ENCODE assay signal across 8 cellular contexts in the genomic region with DNA sequence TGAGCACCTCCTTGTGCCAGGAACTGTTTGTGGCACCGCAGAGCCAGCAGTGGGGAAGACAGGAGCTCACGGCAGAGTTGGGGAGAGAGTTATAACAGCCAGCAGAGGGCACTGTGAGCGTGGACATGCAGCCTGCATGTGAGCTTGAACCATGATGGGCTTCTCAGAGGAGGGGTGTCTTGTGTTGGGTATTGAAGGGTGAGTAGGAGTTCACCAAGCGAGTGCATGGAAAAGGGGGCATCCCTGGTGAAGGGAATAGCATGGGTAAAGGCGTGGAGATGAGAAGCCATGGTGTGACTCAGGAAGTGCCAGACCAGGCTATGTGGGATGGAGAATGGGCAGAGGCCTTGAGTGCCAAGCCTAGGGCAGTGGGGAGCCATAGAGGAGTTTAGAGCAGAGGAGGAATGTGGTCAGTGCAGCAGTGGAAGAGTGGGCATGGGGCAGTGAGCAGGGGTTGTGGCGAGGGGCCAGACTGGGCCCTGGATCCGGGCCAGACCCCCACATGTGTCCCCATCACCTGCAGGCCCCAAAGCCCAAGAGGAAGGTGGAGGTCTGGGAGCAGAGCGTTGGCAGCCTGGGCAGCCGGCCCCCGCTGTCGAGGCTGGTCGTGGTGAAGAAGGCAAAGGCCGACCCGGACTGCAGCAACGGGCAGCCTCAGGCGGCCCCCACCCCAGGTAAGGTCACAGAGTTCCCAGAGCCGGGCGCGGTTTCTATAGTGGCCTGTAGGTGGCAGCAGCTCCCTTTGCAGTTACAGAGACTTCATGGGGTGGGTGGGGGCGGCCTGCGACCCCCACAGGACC. TPM values are rescaled to one million over a fixed set of nuclear protein-coding genes. Genes with fewer than 3 reads are reported as not detected.
A peak's percentile ranks its signal among the peaks of the same experiment; 100 is the strongest.
DNase-seq lines count a peak whose midpoint lies in the region; ATAC-seq and TF ChIP-seq lines count a peak whose summit lies in the region.

No MANE protein-coding gene starts in this region.

- H3K9me3 ChIP-seq in endodermal cell (ENCODE audit: control insufficient read depth, low read length) (no peaks in the 10 kb centered on the region), stomach (no peaks in the 10 kb centered on the region)

- H3K36me3 ChIP-seq in endodermal cell (ENCODE audit: control insufficient read depth, insufficient read depth, low read length) (peaks cover 16% of the 10 kb centered on the region), stomach (peaks cover 46 to 99% (median 93%) of the 10 kb centered on the region in 4 donors)

- H3K4me3 Mint-ChIP-seq in activated CD8-positive, alpha-beta T cell treated with anti-CD3 and anti-CD28 coated beads, Interleukin-2, amount 10 ng/mL, durations not matched to agents 7 days and 5 days, result no peak overlapping the region
- H3K4me3 Mint-ChIP-seq in endodermal cell, result no peak overlapping the region
- H3K4me3 Mint-ChIP-seq in naive B cell, result peak overlapping the region in 2 of 8 donors; percentile 35 to 72

- H3K27me3 Mint-ChIP-seq in activated CD8-positive, alpha-beta T cell treated with anti-CD3 and anti-CD28 coated beads, Interleukin-2, amount 10 ng/mL, durations not matched to agents 7 days and 5 days (ENCODE audit: low read depth), result no peaks in the 10 kb centered on the region
- H3K27me3 Mint-ChIP-seq in endodermal cell (ENCODE audit: insufficient read depth) (no peaks in the 10 kb centered on the region), naive B cell (no peaks in the 10 kb centered on the region)

- H3K4me1 Mint-ChIP-seq in activated CD8-positive, alpha-beta T cell treated with anti-CD3 and anti-CD28 coated beads, Interleukin-2, amount 10 ng/mL, durations not matched to agents 7 days and 5 days (ENCODE audit: low read depth), result peaks cover 43% of the 10 kb centered on the region
- no peaks in the 10 kb centered on the region for H3K4me1 Mint-ChIP-seq in endodermal cell
- H3K4me1 Mint-ChIP-seq in naive B cell, result peaks cover 11 to 17% (median 15%) of the 10 kb centered on the region in 3 donors

- H3K9ac ChIP-seq in endodermal cell (ENCODE audit: extremely low read depth, low read length, poor library complexity, severe bottlenecking), result no peak overlapping the region

- peak; percentile 46 for DNase-seq in NCI-H2196 (lab: John Stamatoyannopoulos, UW; ENCODE audit: unreplicated experiment)
- DNase-seq in NCI-H2196 treated with DMSO at 0.1 percent for 48 hours (lab: John Stamatoyannopoulos, UW; ENCODE audit: unreplicated experiment), result no peak
- peak; percentile 73 for DNase-seq in NCI-H82 (lab: John Stamatoyannopoulos, UW)
- peak; percentile 77 for DNase-seq in activated CD8-positive, alpha-beta T cell treated with anti-CD3 and anti-CD28 coated beads, Interleukin-2, amount 10 ng/mL, durations not matched to agents 7 days and 5 days
- peak; percentile 93 for DNase-seq in endodermal cell
- peak; percentile 59 for DNase-seq in naive B cell
- peak; percentile 63 for DNase-seq in stomach

- H3K4me1 ChIP-seq in endodermal cell (ENCODE audit: control insufficient read depth, insufficient read depth, low read length) (no peaks in the 10 kb centered on the region), stomach (peaks cover 0 to 18% (median 11%) of the 10 kb centered on the region in 4 donors)

- ATAC-seq in activated CD8-positive, alpha-beta T cell treated with anti-CD3 and anti-CD28 coated beads, Interleukin-2, amount 10 ng/mL, durations not matched to agents 7 days and 5 days, result peak; percentile 60
- ATAC-seq in naive B cell (ENCODE audit: low read depth in 2 of 2), result peak; percentile 67 to 74
- no peak for ATAC-seq in HG02970 (IDR thresholded peaks at IDR 0.05; ENCODE audit: low FRiP score, unreplicated experiment)

- no peaks in the 10 kb centered on the region for H3K27me3 ChIP-seq in endodermal cell (ENCODE audit: control insufficient read depth, insufficient read depth, low read length, poor library complexity, severe bottlenecking)
- H3K27me3 ChIP-seq in stomach, result no peaks in the 10 kb centered on the region

- POLR2A ChIA-PET in activated CD8-positive, alpha-beta T cell treated with anti-CD3 and anti-CD28 coated beads, Interleukin-2, amount 10 ng/mL, durations not matched to agents 7 days and 5 days (lab: Charles Lee), result interaction anchor here (0.7 to 1.3 kb wide), 5 partner anchors 20 to 189 kb away, joined by 3 to 6 read pairs (median 3); partner anchors contain the start of gene YJU2

- TF ChIP-seq POLR2A in stomach (IDR thresholded peaks at IDR 0.05), result no peak

- H3K27ac ChIP-seq in endodermal cell (ENCODE audit: low read depth, low read length) (no peak overlapping the region), stomach (peak overlapping the region; percentile 1 to 82 (median 73))

- no peak for TF ChIP-seq EP300 in stomach (IDR thresholded peaks at IDR 0.05)

- H3K4me3 ChIP-seq in endodermal cell (ENCODE audit: low read length) (no peak overlapping the region), stomach (no peak overlapping the region)

- intact Hi-C loops in stomach (cut with DNase I; ENCODE audit: low total_unique reads), result no loop called here

- peaks cover 56% of the 10 kb centered on the region for H3K36me3 Mint-ChIP-seq in activated CD8-positive, alpha-beta T cell treated with anti-CD3 and anti-CD28 coated beads, Interleukin-2, amount 10 ng/mL, durations not matched to agents 7 days and 5 days (ENCODE audit: low read depth)
- H3K36me3 Mint-ChIP-seq in endodermal cell (ENCODE audit: low read depth), result peaks cover 50% of the 10 kb centered on the region
- peaks cover 9 to 23% of the 10 kb centered on the region in 2 donors for H3K36me3 Mint-ChIP-seq in naive B cell

- 41% methylated on average over 11 to 21 of the region's 21 CpGs for WGBS in endodermal cell (ENCODE audit: insufficient coverage in 1 of 2, insufficient read length in 1 of 2), 2 experiments
- 41 to 54% (median 44%) methylated on average over 16 to 21 of the region's 21 CpGs for WGBS in stomach, 5 donors

- CTCF ChIA-PET in activated CD8-positive, alpha-beta T cell treated with anti-CD3 and anti-CD28 coated beads, Interleukin-2, amount 10 ng/mL, durations not matched to agents 7 days and 5 days (lab: Charles Lee), result interaction anchor here (0.6 to 3.8 kb wide), 37 partner anchors 9 to 259 kb away, joined by 3 to 49 read pairs (median 5); partner anchors contain the start of genes CHAF1A, HDGFL2, MPND and SH3GL1

- peak overlapping the region; percentile 78 for H3K27ac Mint-ChIP-seq in activated CD8-positive, alpha-beta T cell treated with anti-CD3 and anti-CD28 coated beads, Interleukin-2, amount 10 ng/mL, durations not matched to agents 7 days and 5 days
- H3K27ac Mint-ChIP-seq in endodermal cell (no peak overlapping the region), naive B cell (peak overlapping the region in 3 of 6 donors; percentile 1 to 98 (median 60))

- H3K9me3 Mint-ChIP-seq in activated CD8-positive, alpha-beta T cell treated with anti-CD3 and anti-CD28 coated beads, Interleukin-2, amount 10 ng/mL, durations not matched to agents 7 days and 5 days (ENCODE audit: insufficient read depth), result no peaks in the 10 kb centered on the region
- H3K9me3 Mint-ChIP-seq in endodermal cell (no peaks in the 10 kb centered on the region), naive B cell (no peaks in the 10 kb centered on the region)

- TF ChIP-seq CTCF in endodermal cell (conservative IDR thresholded peaks at IDR 0.05) (peak; percentile 85), stomach (IDR thresholded peaks at IDR 0.05) (peak in 5 of 7 experiments; percentile 71 to 81 (median 78))

RNA-seq across cellular contexts. Expression of gene SHD, which starts 11.8 kb away (rescaled TPM):
- total RNA-seq in activated CD8-positive, alpha-beta T cell treated with anti-CD3 and anti-CD28 coated beads, Interleukin-2, amount 10 ng/mL, durations not matched to agents 7 days and 5 days, result not detected
- 1 to 10 TPM; 2.8 to 6.6 TPM for total RNA-seq in endodermal cell
- polyA plus RNA-seq in endodermal cell (2013, experiment 1 of 2), result 10.1 TPM
- polyA plus RNA-seq in endodermal cell (2013, experiment 2 of 2), result 9.9 TPM
- polyA plus RNA-seq in naive B cell (ENCODE audit: low read depth in 6 of 6), result not detected
- 1 to 10 TPM in 1 of 5 donors, not detected in 4; 7.0 TPM for total RNA-seq in stomach
- not detected for polyA plus RNA-seq in stomach

RNA-seq across cellular contexts. Expression of gene YJU2, which starts 20.4 kb away (rescaled TPM):
- total RNA-seq in activated CD8-positive, alpha-beta T cell treated with anti-CD3 and anti-CD28 coated beads, Interleukin-2, amount 10 ng/mL, durations not matched to agents 7 days and 5 days, result 10 to 100 TPM; 24.8 to 26.1 TPM
- total RNA-seq in endodermal cell (10 to 100 TPM; 15.8 to 16.4 TPM), stomach (10 to 100 TPM in 3 of 5 donors, 1 to 10 TPM in 2; 3.5 to 48.4 (median 13.0) TPM)
- polyA plus RNA-seq in endodermal cell (2013, experiment 1 of 2), result 19.3 TPM
- polyA plus RNA-seq in endodermal cell (2013, experiment 2 of 2), result 19.0 TPM
- polyA plus RNA-seq in naive B cell (ENCODE audit: low read depth in 6 of 6) (10 to 100 TPM; 25.0 to 42.8 (median 30.7) TPM), stomach (10 to 100 TPM; 26.0 to 34.7 (median 30.4) TPM)

RNA-seq across cellular contexts. Expression of gene TMIGD2, which starts 34.9 kb away (rescaled TPM):
- 10 to 100 TPM; 35.9 to 39.5 TPM for total RNA-seq in activated CD8-positive, alpha-beta T cell treated with anti-CD3 and anti-CD28 coated beads, Interleukin-2, amount 10 ng/mL, durations not matched to agents 7 days and 5 days
- total RNA-seq in endodermal cell, result under 1 TPM; 0.58 to 0.70 TPM
- polyA plus RNA-seq in endodermal cell (2013, experiment 1 of 2), result 0.93 TPM
- 0.87 TPM for polyA plus RNA-seq in endodermal cell (2013, experiment 2 of 2)
- not detected for polyA plus RNA-seq in naive B cell (ENCODE audit: low read depth in 6 of 6)
- total RNA-seq in stomach, result 1 to 10 TPM in 1 of 5 donors, not detected in 4; 1.1 TPM
- under 1 TPM in 1 of 3 donors, not detected in 2; 0.55 TPM for polyA plus RNA-seq in stomach

RNA-seq across cellular contexts. Expression of gene FSD1, which starts 37.1 kb away (rescaled TPM):
- 10 to 100 TPM; 26.7 to 27.7 TPM for total RNA-seq in activated CD8-positive, alpha-beta T cell treated with anti-CD3 and anti-CD28 coated beads, Interleukin-2, amount 10 ng/mL, durations not matched to agents 7 days and 5 days
- total RNA-seq in endodermal cell (10 to 100 TPM; 33.3 to 37.9 TPM), stomach (10 to 100 TPM in 1 of 5 donors, 1 to 10 TPM in 2, not detected in 2; 1.1 to 12.5 (median 2.3) TPM)
- 66.1 TPM for polyA plus RNA-seq in endodermal cell (2013, experiment 1 of 2)
- 53.5 TPM for polyA plus RNA-seq in endodermal cell (2013, experiment 2 of 2)
- polyA plus RNA-seq in naive B cell (ENCODE audit: low read depth in 6 of 6) (1 to 10 TPM in 3 of 6 donors, under 1 TPM in 1, not detected in 2; 1.00 to 1.6 (median 1.3) TPM), stomach (1 to 10 TPM in 1 of 3 donors, under 1 TPM in 1, not detected in 1; 0.31 to 1.3 TPM)

RNA-seq across cellular contexts. Expression of gene EBI3, which starts 38.0 kb away (rescaled TPM):
- not detected for total RNA-seq in activated CD8-positive, alpha-beta T cell treated with anti-CD3 and anti-CD28 coated beads, Interleukin-2, amount 10 ng/mL, durations not matched to agents 7 days and 5 days
- total RNA-seq in endodermal cell (not detected), stomach (under 1 TPM in 1 of 5 donors, not detected in 4; 0.55 TPM)
- polyA plus RNA-seq in endodermal cell (2013, experiment 1 of 2), result 0.25 TPM
- polyA plus RNA-seq in endodermal cell (2013, experiment 2 of 2), result 0.54 TPM
- polyA plus RNA-seq in naive B cell (ENCODE audit: low read depth in 6 of 6) (1 to 10 TPM; 1.0 to 7.3 (median 3.6) TPM), stomach (1 to 10 TPM; 2.0 to 2.7 (median 2.7) TPM)

Comparison
In these comparisons a context has a peak if more than half of its experiments do, and no peak if none do; other contexts are left out.
1. RNA of gene TMIGD2, which starts 34.9 kb away (total RNA-seq): 35.9 to 39.5 TPM in activated CD8-positive, alpha-beta T cell treated with anti-CD3 and anti-CD28 coated beads, Interleukin-2, amount 10 ng/mL, durations not matched to agents 7 days and 5 days; 0.58 to 0.70 TPM in endodermal cell and 1.1 TPM in stomach; every median in the first group is over 10 times any median in the second.